ENCODE assay signal across 18 cellular contexts in the genomic region with DNA sequence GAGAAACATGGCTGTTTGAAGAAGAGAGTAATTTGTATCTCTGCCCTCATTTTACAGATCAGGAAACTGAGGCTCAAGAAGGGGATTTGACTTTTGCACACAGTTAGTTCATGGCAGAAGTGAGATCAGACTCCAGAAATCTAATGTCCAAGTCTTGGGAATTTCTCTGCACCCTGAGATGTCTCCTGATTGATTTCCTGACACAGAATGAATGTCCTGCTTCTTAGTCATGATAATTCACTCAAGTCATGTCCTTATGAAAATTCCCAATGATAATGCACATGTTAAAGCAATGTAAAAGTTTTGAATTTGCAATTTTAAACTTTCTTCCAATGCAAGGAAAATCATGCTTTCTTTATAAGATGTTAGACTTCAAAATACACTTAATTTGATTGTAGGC.
DNase-seq lines count a peak whose midpoint lies in the region; ATAC-seq and TF ChIP-seq lines count a peak whose summit lies in the region.
"Had no signal": no experiment of that assay in that cellular context is flagged by ENCODE, and none has a peak within 500 bp of the region (broad histone marks: within the 10 kb centered on the region; RNA-seq: fewer than 3 reads in every experiment).

No MANE protein-coding gene starts in this region.

- no peak for DNase-seq in ascending aorta (ENCODE audit: low spot score in 2 of 2)
- DNase-seq in chondrocyte (ENCODE audit: low spot score), result no peak
- DNase-seq in mesothelial cell of epicardium (ENCODE audit: low spot score in 2 of 2, unreplicated experiment in 2 of 2), result no peak
- no peak for DNase-seq in tibial nerve (ENCODE audit: low spot score in 2 of 2)
- no peak for DNase-seq in NCI-H524 (lab: John Stamatoyannopoulos, UW)
- no peak for DNase-seq in activated CD4-positive, alpha-beta memory T cell treated with anti-CD3 and anti-CD28 coated beads for 36 hours
- DNase-seq: Caco-2; CD4-positive, alpha-beta memory T cell; KBM-7; NCI-H1092; NCI-H1436 treated with DMSO at 0.1 percent for 48 hours; NCI-H2029; NCI-H2227 treated with DMSO at 0.1 percent for 48 hours; NCI-H510A; NCI-H774 had no signal

- H3K36me3 Mint-ChIP-seq in chondrocyte (ENCODE audit: low read depth), result no peaks in the 10 kb centered on the region
- H3K36me3 Mint-ChIP-seq in mesothelial cell of epicardium, result peaks cover 2% of the 10 kb centered on the region
- H3K36me3 Mint-ChIP-seq in activated CD4-positive, alpha-beta memory T cell treated with anti-CD3 and anti-CD28 coated beads for 36 hours, result no peaks in the 10 kb centered on the region
- H3K36me3 Mint-ChIP-seq: CD4-positive, alpha-beta memory T cell had no signal

- H3K4me3 Mint-ChIP-seq in chondrocyte (ENCODE audit: unreplicated experiment), result no peak overlapping the region
- no peak overlapping the region for H3K4me3 Mint-ChIP-seq in mesothelial cell of epicardium
- no peak overlapping the region for H3K4me3 Mint-ChIP-seq in activated CD4-positive, alpha-beta memory T cell treated with anti-CD3 and anti-CD28 coated beads for 36 hours
- H3K4me3 Mint-ChIP-seq: CD4-positive, alpha-beta memory T cell had no signal

- no peaks in the 10 kb centered on the region for H3K9me3 ChIP-seq in ascending aorta
- H3K9me3 ChIP-seq in tibial nerve, result no peaks in the 10 kb centered on the region
- H3K9me3 ChIP-seq: Caco-2 had no signal

- TF ChIP-seq CTCF in ascending aorta (IDR thresholded peaks at IDR 0.05), result no peak
- TF ChIP-seq CTCF in chondrocyte (IDR thresholded peaks at IDR 0.05), result no peak
- TF ChIP-seq CTCF in mesothelial cell of epicardium (IDR thresholded peaks at IDR 0.05; ENCODE audit: unreplicated experiment), result no peak
- TF ChIP-seq CTCF in tibial nerve (IDR thresholded peaks at IDR 0.05), result no peak

- H3K9me3 Mint-ChIP-seq in chondrocyte (ENCODE audit: low read depth) (peaks cover 2% of the 10 kb centered on the region), mesothelial cell of epicardium (peaks cover 4% of the 10 kb centered on the region)
- no peaks in the 10 kb centered on the region for H3K9me3 Mint-ChIP-seq in activated CD4-positive, alpha-beta memory T cell treated with anti-CD3 and anti-CD28 coated beads for 36 hours

- peak overlapping the region; percentile 85 for H3K27ac Mint-ChIP-seq in chondrocyte (ENCODE audit: unreplicated experiment)
- peak overlapping the region; percentile 54 for H3K27ac Mint-ChIP-seq in mesothelial cell of epicardium
- no peak overlapping the region for H3K27ac Mint-ChIP-seq in activated CD4-positive, alpha-beta memory T cell treated with anti-CD3 and anti-CD28 coated beads for 36 hours
- H3K27ac Mint-ChIP-seq: CD4-positive, alpha-beta memory T cell had no signal

- no peak for TF ChIP-seq POLR2A in tibial nerve (IDR thresholded peaks at IDR 0.05)

- peaks cover 63% of the 10 kb centered on the region for H3K4me1 Mint-ChIP-seq in chondrocyte (ENCODE audit: low read depth)
- H3K4me1 Mint-ChIP-seq in mesothelial cell of epicardium, result peaks cover 26% of the 10 kb centered on the region
- no peaks in the 10 kb centered on the region for H3K4me1 Mint-ChIP-seq in activated CD4-positive, alpha-beta memory T cell treated with anti-CD3 and anti-CD28 coated beads for 36 hours (ENCODE audit: low read depth)

- H3K27me3 ChIP-seq in ascending aorta (no peaks in the 10 kb centered on the region), tibial nerve (no peaks in the 10 kb centered on the region)

- H3K4me1 ChIP-seq in ascending aorta (peaks cover 0 to 23% of the 10 kb centered on the region in 2 donors), tibial nerve (peaks cover 0 to 62% (median 16%) of the 10 kb centered on the region in 4 donors)
- H3K4me1 ChIP-seq: Caco-2 had no signal

- ATAC-seq in HG03095 (IDR thresholded peaks at IDR 0.05; ENCODE audit: unreplicated experiment), result no peak
- ATAC-seq: Right ventricle myocardium inferior had no signal

- intact Hi-C loops in ascending aorta (cut with DNase I), result loop anchor here (1.0 to 5.0 kb wide), 2 partner anchors 33 to 102 kb away; no protein-coding TSS in a partner anchor
- intact Hi-C loops in activated CD4-positive, alpha-beta memory T cell treated with anti-CD3 and anti-CD28 coated beads for 36 hours (cut with micrococcal nuclease), result no loop called here

- H3K4me3 ChIP-seq in ascending aorta (peak overlapping the region in 1 of 2 donors; percentile 8), tibial nerve (no peak overlapping the region)

- POLR2A ChIA-PET in activated CD4-positive, alpha-beta memory T cell treated with anti-CD3 and anti-CD28 coated beads for 36 hours (lab: Charles Lee), result no interaction called here

- H3K36me3 ChIP-seq in ascending aorta (no peaks in the 10 kb centered on the region), tibial nerve (no peaks in the 10 kb centered on the region)

- no peak for TF ChIP-seq EP300 in tibial nerve (IDR thresholded peaks at IDR 0.05)

- H3K27me3 Mint-ChIP-seq in chondrocyte (ENCODE audit: low read depth), result no peaks in the 10 kb centered on the region
- H3K27me3 Mint-ChIP-seq in mesothelial cell of epicardium (ENCODE audit: low read depth), result no peaks in the 10 kb centered on the region
- peaks cover 18% of the 10 kb centered on the region for H3K27me3 Mint-ChIP-seq in activated CD4-positive, alpha-beta memory T cell treated with anti-CD3 and anti-CD28 coated beads for 36 hours

- peak overlapping the region; percentile 61 to 62 for H3K27ac ChIP-seq in ascending aorta
- H3K27ac ChIP-seq in tibial nerve, result peak overlapping the region in 3 of 4 donors; percentile 5 to 77 (median 38)
- H3K27ac ChIP-seq: HL-60 had no signal

- CTCF ChIA-PET in activated CD4-positive, alpha-beta memory T cell treated with anti-CD3 and anti-CD28 coated beads for 36 hours (lab: Charles Lee), result no interaction called here
